Comparison of ENCODE assay signal across 12 cellular contexts in the genomic region with DNA sequence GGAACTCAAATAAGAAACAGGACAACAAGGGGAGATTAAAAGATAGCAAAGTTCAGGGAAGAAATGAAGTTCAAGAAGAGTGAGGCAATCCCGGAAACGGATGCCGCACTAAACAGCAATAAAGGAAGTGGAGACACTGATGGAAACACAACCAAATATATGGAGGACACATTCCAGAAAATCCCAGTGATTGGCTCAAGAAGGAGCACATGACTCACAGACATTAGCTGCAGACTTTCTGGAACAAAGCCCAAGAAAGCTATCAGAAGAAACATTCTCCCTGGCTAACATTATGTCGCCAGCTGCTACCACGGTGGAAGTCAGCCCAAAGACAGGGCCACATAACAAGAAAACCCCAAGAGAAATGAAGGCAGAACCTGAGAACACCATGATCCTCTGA. TPM values are rescaled to one million over a fixed set of nuclear protein-coding genes. Genes with fewer than 3 reads are reported as not detected.
DNase-seq lines count a peak whose midpoint lies in the region; FAIRE-seq and TF ChIP-seq lines count a peak whose summit lies in the region.
"Had no signal": no experiment of that assay in that cellular context is flagged by ENCODE, and none has a peak within 500 bp of the region (broad histone marks: within the 10 kb centered on the region; RNA-seq: fewer than 3 reads in every experiment).

No MANE protein-coding gene starts in this region.

- no peak overlapping the region for H3K4me3 Mint-ChIP-seq in osteocyte (ENCODE audit: unreplicated experiment)
- H3K4me3 Mint-ChIP-seq in activated T-cell treated with anti-CD3 and anti-CD28 coated beads, Interleukin-2, amount 50 U/mL, for 24 hours: no peak overlapping the region
- H3K4me3 Mint-ChIP-seq: stimulated activated memory B cell treated with anti-CD40 and anti-IgM and Interleukin-4, amounts not matched to agents 10 μg/mL and 1 μg/mL and 100 μg/mL, for 72 hours had no signal

- no peak for TF ChIP-seq CTCF in cardiac fibroblast (IDR thresholded peaks at IDR 0.05; ENCODE audit: low read depth, low read length)
- TF ChIP-seq CTCF in osteocyte (IDR thresholded peaks at IDR 0.05): no peak

- no peaks in the 10 kb centered on the region for H3K9me3 Mint-ChIP-seq in osteocyte (ENCODE audit: unreplicated experiment)
- H3K9me3 Mint-ChIP-seq in activated T-cell treated with anti-CD3 and anti-CD28 coated beads, Interleukin-2, amount 50 U/mL, for 24 hours: no peaks in the 10 kb centered on the region
- H3K9me3 Mint-ChIP-seq: stimulated activated memory B cell treated with anti-CD40 and anti-IgM and Interleukin-4, amounts not matched to agents 10 μg/mL and 1 μg/mL and 100 μg/mL, for 72 hours had no signal

- peak; percentile 60 for FAIRE-seq in H54 (lab: Jason Lieb, UNC)

- TF ChIP-seq POLR2A in H54 (IDR thresholded peaks at IDR 0.05; ENCODE audit: low read depth, low read length): no peak

- peaks cover 36% of the 10 kb centered on the region for H3K4me1 Mint-ChIP-seq in osteocyte (ENCODE audit: unreplicated experiment)
- H3K4me1 Mint-ChIP-seq in activated T-cell treated with anti-CD3 and anti-CD28 coated beads, Interleukin-2, amount 50 U/mL, for 24 hours (ENCODE audit: low read depth): peaks cover 2% of the 10 kb centered on the region

- DNase-seq in H54 (ENCODE audit: insufficient read length, low spot score) (no peak), OCI-M1 (lab: John Stamatoyannopoulos, UW) (peak; percentile 66), cardiac fibroblast (ENCODE audit: low read depth in 2 of 2) (peak; percentile 76 to 90), osteocyte (ENCODE audit: extremely low spot score, unreplicated experiment) (no peak), SIG-M5 treated with dmso at 0.1 percent for 504 hours (lab: John Stamatoyannopoulos, UW; ENCODE audit: unreplicated experiment) (no peak), G401 (ENCODE audit: low spot score) (no peak)
- DNase-seq in activated CD4-positive, CD25-positive, alpha-beta regulatory T cell treated with anti-CD3 and anti-CD28 coated beads, Interleukin-2, amount 50 U/mL, for 72 hours: no peak
- DNase-seq in activated T-cell treated with anti-CD3 and anti-CD28 coated beads, Interleukin-2, amount 50 U/mL, for 24 hours: no peak
- DNase-seq: DMS153, NCI-H1436, T1000 had no signal

- H3K4me3 ChIP-seq in cardiac fibroblast (replicated peaks in 1 of 2; ENCODE audit: low read depth in 2 of 2, low read length in 2 of 2): no peak overlapping the region

- in situ Hi-C loops in G401 (cut with HindIII; ENCODE audit: low sequenced_read_pairs): no loop called here

- no peaks in the 10 kb centered on the region for H3K27me3 Mint-ChIP-seq in osteocyte (ENCODE audit: unreplicated experiment)
- H3K27me3 Mint-ChIP-seq in activated T-cell treated with anti-CD3 and anti-CD28 coated beads, Interleukin-2, amount 50 U/mL, for 24 hours: no peaks in the 10 kb centered on the region
- H3K27me3 Mint-ChIP-seq: stimulated activated memory B cell treated with anti-CD40 and anti-IgM and Interleukin-4, amounts not matched to agents 10 μg/mL and 1 μg/mL and 100 μg/mL, for 72 hours had no signal

- peak overlapping the region; percentile 68 for H3K27ac Mint-ChIP-seq in osteocyte (ENCODE audit: unreplicated experiment)
- no peak overlapping the region for H3K27ac Mint-ChIP-seq in activated T-cell treated with anti-CD3 and anti-CD28 coated beads, Interleukin-2, amount 50 U/mL, for 24 hours
- H3K27ac Mint-ChIP-seq: stimulated activated memory B cell treated with anti-CD40 and anti-IgM and Interleukin-4, amounts not matched to agents 10 μg/mL and 1 μg/mL and 100 μg/mL, for 72 hours had no signal

- H3K36me3 Mint-ChIP-seq in osteocyte (ENCODE audit: unreplicated experiment): no peaks in the 10 kb centered on the region
- H3K36me3 Mint-ChIP-seq in activated T-cell treated with anti-CD3 and anti-CD28 coated beads, Interleukin-2, amount 50 U/mL, for 24 hours (ENCODE audit: low read depth): no peaks in the 10 kb centered on the region

RNA-seq across cellular contexts. Expression of gene VGLL4, which starts 18.1 kb away (rescaled TPM):
- total RNA-seq in osteocyte: 130 and 139 TPM in 2 replicates
- total RNA-seq in G401 (2014; rRNA removed; shearing (Covaris generic)): 84.7 and 93.2 TPM in 2 replicates

Comparison
In these comparisons a context has a peak if more than half of its experiments do, and no peak if none do; other contexts are left out.
1. DNase-seq: peak in OCI-M1 (single experiment) and cardiac fibroblast (2 of 2); none in H54 (single experiment), osteocyte (single experiment), activated CD4-positive, CD25-positive, alpha-beta regulatory T cell treated with anti-CD3 and anti-CD28 coated beads, Interleukin-2, amount 50 U/mL, for 72 hours (single experiment), SIG-M5 treated with dmso at 0.1 percent for 504 hours (single experiment), G401 (single experiment) and activated T-cell treated with anti-CD3 and anti-CD28 coated beads, Interleukin-2, amount 50 U/mL, for 24 hours (single experiment).